Comparison of ENCODE assay signal across 8 cellular contexts in the genomic region with DNA sequence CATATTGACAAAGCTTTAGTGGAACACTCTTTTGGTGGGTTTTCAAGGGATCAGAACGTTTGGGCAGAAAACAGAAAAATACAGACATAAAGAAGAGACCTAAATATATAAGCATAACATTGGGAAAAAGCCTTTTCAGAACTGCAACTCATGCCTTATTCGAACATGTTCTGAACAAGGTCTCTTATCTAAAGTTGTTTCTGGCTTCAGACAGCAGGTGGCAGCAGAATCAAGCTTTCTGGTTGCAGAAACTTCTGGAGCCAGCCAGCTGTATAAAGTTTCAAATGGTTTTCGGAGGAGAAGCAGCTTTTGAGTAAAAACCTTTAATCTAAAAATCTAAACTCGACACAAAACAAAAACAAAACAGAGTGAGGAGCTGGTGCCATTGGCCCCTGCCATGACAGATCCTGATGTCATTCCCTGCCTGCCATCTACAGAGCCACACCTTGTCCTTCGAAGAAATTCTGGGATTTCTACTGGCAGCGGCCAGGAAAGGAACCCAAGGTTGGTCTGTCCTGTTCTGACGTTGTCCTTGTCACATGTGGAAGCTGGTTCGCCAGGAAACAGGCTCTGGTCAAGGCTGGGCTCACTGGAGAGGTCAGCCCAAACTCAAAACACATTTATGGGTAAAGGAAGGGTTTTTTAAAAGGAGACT. TPM values are rescaled to one million over a fixed set of nuclear protein-coding genes. Genes with fewer than 3 reads are reported as not detected.
DNase-seq lines count a peak whose midpoint lies in the region; ATAC-seq and TF ChIP-seq lines count a peak whose summit lies in the region.
"Not testable (repeated sequence)": the region's sequence is repeated elsewhere in the genome, so short reads cannot be mapped to it uniquely, and the experiment has no call there.

No MANE protein-coding gene starts in this region.

- H3K27me3 Mint-ChIP-seq in activated CD4-positive, alpha-beta memory T cell treated with anti-CD3 and anti-CD28 coated beads, Interleukin-2, amount 10 ng/mL, durations not matched to agents 7 days and 5 days = not testable (repeated sequence)

- H3K79me2 ChIP-seq in mammary epithelial cell (ENCODE audit: insufficient read depth, low read length); parathyroid adenoma: not testable (repeated sequence)

- 0% methylated on average over 1 of the region's 8 CpGs for WGBS in mammary epithelial cell (ENCODE audit: low coverage, missing lambda C conversion rate)

- dilution Hi-C loops in mammary epithelial cell (cut with HindIII; ENCODE audit: low sequenced_read_pairs) = not testable (repeated sequence)

- in situ Hi-C loops in mammary epithelial cell (cut with MboI; ENCODE audit: low sequenced_read_pairs in 2 of 2) = not testable (repeated sequence)

- ATAC-seq in left ventricle myocardium superior = peak; percentile 72
- not testable (repeated sequence) for ATAC-seq in thoracic aorta (ENCODE audit: insufficient number of reproducible peaks, low FRiP score, low read depth)

- not testable (repeated sequence) for H4K20me1 ChIP-seq in mammary epithelial cell (ENCODE audit: insufficient read depth, low read length)

- intact Hi-C loops in mammary epithelial cell (cut with micrococcal nuclease); left ventricle myocardium superior (cut with micrococcal nuclease): not testable (repeated sequence)

- not testable (repeated sequence) for H3K27ac Mint-ChIP-seq in activated CD4-positive, alpha-beta memory T cell treated with anti-CD3 and anti-CD28 coated beads, Interleukin-2, amount 10 ng/mL, durations not matched to agents 7 days and 5 days

- not testable (repeated sequence) for H3K9ac ChIP-seq in mammary epithelial cell (ENCODE audit: insufficient read depth, low read length); parathyroid adenoma

- not testable (repeated sequence) for H3K9me3 Mint-ChIP-seq in activated CD4-positive, alpha-beta memory T cell treated with anti-CD3 and anti-CD28 coated beads, Interleukin-2, amount 10 ng/mL, durations not matched to agents 7 days and 5 days

- not testable (repeated sequence) for H3K9me3 ChIP-seq in mammary epithelial cell (replicated peaks; ENCODE audit: insufficient read depth, low read length); parathyroid adenoma (ENCODE audit: control insufficient read depth, low read length); thoracic aorta

- not testable (repeated sequence) for BruUV-seq in mammary epithelial cell (replicated peaks; lab: Mats Ljungman, UMichigan)

- H3K27me3 ChIP-seq in mammary epithelial cell (ENCODE audit: insufficient read depth, low read length); parathyroid adenoma (ENCODE audit: control insufficient read depth, insufficient read depth, low read length); thoracic aorta (replicated peaks; ENCODE audit: insufficient read depth): not testable (repeated sequence)

- H3K4me1 Mint-ChIP-seq in activated CD4-positive, alpha-beta memory T cell treated with anti-CD3 and anti-CD28 coated beads, Interleukin-2, amount 10 ng/mL, durations not matched to agents 7 days and 5 days = not testable (repeated sequence)

- TF ChIP-seq CTCF in mammary epithelial cell (conservative IDR thresholded peaks at IDR 0.05 in 1 of 2, IDR thresholded peaks at IDR 0.05 in 1 of 2; ENCODE audit: extremely low read depth in 1 of 2, insufficient read depth in 1 of 2, low read depth in 1 of 2, low read length in 2 of 2) = peak in 1 of 2 donors; percentile 23
- peak; percentile 30 for TF ChIP-seq CTCF in parathyroid adenoma (IDR thresholded peaks at IDR 0.05)
- TF ChIP-seq CTCF in thoracic aorta (IDR thresholded peaks at IDR 0.05) = peak; percentile 18

- not testable (repeated sequence) for H3K36me3 Mint-ChIP-seq in activated CD4-positive, alpha-beta memory T cell treated with anti-CD3 and anti-CD28 coated beads, Interleukin-2, amount 10 ng/mL, durations not matched to agents 7 days and 5 days (ENCODE audit: low read depth)

- POLR2A ChIA-PET in activated CD4-positive, alpha-beta memory T cell treated with anti-CD3 and anti-CD28 coated beads, Interleukin-2, amount 10 ng/mL, durations not matched to agents 7 days and 5 days (lab: Charles Lee) = not testable (repeated sequence)

- CTCF ChIA-PET in activated CD4-positive, alpha-beta memory T cell treated with anti-CD3 and anti-CD28 coated beads, Interleukin-2, amount 10 ng/mL, durations not matched to agents 7 days and 5 days (lab: Charles Lee); mammary epithelial cell (lab: Charles Lee; ENCODE audit: low non-redundant PET): not testable (repeated sequence)

- DNase-seq in Daoy (ENCODE audit: low read depth) (peak; percentile 0), Kasumi-1 (lab: John Stamatoyannopoulos, UW) (peak; percentile 45 to 50), RPMI7951 (ENCODE audit: low read depth) (peak; percentile 0), mammary epithelial cell (peak; percentile 4)
- DNase-seq in activated CD4-positive, alpha-beta memory T cell treated with anti-CD3 and anti-CD28 coated beads, Interleukin-2, amount 10 ng/mL, durations not matched to agents 7 days and 5 days = peak; percentile 45
- not testable (repeated sequence) for DNase-seq in left ventricle myocardium superior; thoracic aorta (ENCODE audit: low spot score)

- H2AFZ ChIP-seq in mammary epithelial cell (ENCODE audit: low read depth, low read length); parathyroid adenoma: not testable (repeated sequence)

- not testable (repeated sequence) for H3K27ac ChIP-seq in mammary epithelial cell (ENCODE audit: insufficient read depth, low read depth, low read length); parathyroid adenoma; thoracic aorta

- H3K4me3 ChIP-seq in mammary epithelial cell (replicated peaks in 1 of 3; ENCODE audit: insufficient read depth in 1 of 3, low read depth in 2 of 3, low read length in 3 of 3); parathyroid adenoma (ENCODE audit: low read depth, low read length); thoracic aorta: not testable (repeated sequence)

- not testable (repeated sequence) for H3K36me3 ChIP-seq in mammary epithelial cell (ENCODE audit: insufficient read depth, low read length); parathyroid adenoma (ENCODE audit: control insufficient read depth, insufficient read depth, low read length); thoracic aorta

- not testable (repeated sequence) for H3K4me1 ChIP-seq in mammary epithelial cell (ENCODE audit: insufficient read depth, low read length); parathyroid adenoma; thoracic aorta (ENCODE audit: control insufficient read depth in 1 of 2, low read depth in 2 of 2)

- H3K4me3 Mint-ChIP-seq in activated CD4-positive, alpha-beta memory T cell treated with anti-CD3 and anti-CD28 coated beads, Interleukin-2, amount 10 ng/mL, durations not matched to agents 7 days and 5 days = not testable (repeated sequence)

- not testable (repeated sequence) for H3K4me2 ChIP-seq in mammary epithelial cell (ENCODE audit: insufficient read depth, low read depth, low read length); parathyroid adenoma (ENCODE audit: low read length)

RNA-seq across cellular contexts. Expression of a gene that starts 35.2 kb away (rescaled TPM):
- 0.48 and 3.4 TPM in 2 replicates for total RNA-seq in Daoy (2014; rRNA removed; shearing (Covaris generic))
- total RNA-seq in RPMI7951 (2014; rRNA removed; shearing (Covaris generic)) = 0.29 and 0.84 TPM in 2 replicates
- 10 to 100 TPM; 19.8 to 21.0 TPM for total RNA-seq in activated CD4-positive, alpha-beta memory T cell treated with anti-CD3 and anti-CD28 coated beads, Interleukin-2, amount 10 ng/mL, durations not matched to agents 7 days and 5 days
- 1 to 10 TPM in 1 of 2 donors, not detected in 1; 3.2 TPM for total RNA-seq in mammary epithelial cell
- 1.0 TPM for polyA plus RNA-seq in mammary epithelial cell
- 3.4 TPM for polyA minus RNA-seq in mammary epithelial cell
- not detected for total RNA-seq in left ventricle myocardium superior
- not detected for total RNA-seq in thoracic aorta
